In the genomic region with DNA sequence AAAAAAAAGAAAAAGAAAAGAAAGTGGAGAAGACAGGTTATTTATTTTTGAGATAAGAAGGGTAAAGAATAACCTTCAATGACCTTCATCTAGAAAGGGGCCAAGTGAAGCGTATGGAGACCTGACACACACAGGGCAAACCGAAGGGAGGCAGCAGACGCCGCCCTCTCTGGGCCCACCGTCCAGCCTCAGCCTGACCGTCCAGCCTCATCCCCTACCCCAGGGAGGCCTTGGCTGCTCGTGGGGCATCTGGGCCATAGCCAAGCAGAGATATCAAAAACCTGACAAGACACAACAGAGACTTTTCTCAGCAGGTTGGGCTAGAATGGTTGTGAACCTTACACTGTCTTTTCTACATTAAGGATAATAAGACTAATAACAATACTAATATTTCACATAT, we compare ENCODE assay signal across 29 cellular contexts.
"Had no signal": no experiment of that assay in that cellular context is flagged by ENCODE, and none has a peak within 500 bp of the region (broad histone marks: within the 10 kb centered on the region; RNA-seq: fewer than 3 reads in every experiment).

No MANE protein-coding gene starts in this region.

- H3K9me3 ChIP-seq: adrenal gland, body of pancreas, colonic mucosa, esophagus squamous epithelium, gastroesophageal sphincter had no signal

- H3K4me1 ChIP-seq: colonic mucosa had no signal

- H3K27ac Mint-ChIP-seq: activated CD4-positive, alpha-beta memory T cell treated with anti-CD3 and anti-CD28 coated beads, Interleukin-2, amount 10 ng/mL, durations not matched to agents 7 days and 5 days; activated CD4-positive, alpha-beta T cell treated with anti-CD3 and anti-CD28 coated beads, Interleukin-2, amount 10 ng/mL, durations not matched to agents 7 days and 5 days; activated naive CD4-positive, alpha-beta T cell treated with anti-CD3 and anti-CD28 coated beads for 36 hours; activated naive CD4-positive, alpha-beta T cell treated with anti-CD3 and anti-CD28 coated beads, Interleukin-2, amount 50 U/mL, for 24 hours; activated naive CD8-positive, alpha-beta T cell treated with anti-CD3 and anti-CD28 coated beads for 36 hours; activated naive CD8-positive, alpha-beta T cell treated with anti-CD3 and anti-CD28 coated beads, Interleukin-2, amount 50 U/mL, for 24 hours; activated T-cell treated with anti-CD3 and anti-CD28 coated beads, Interleukin-2, amount 50 U/mL, for 24 hours; activated T-cell treated with anti-CD3 and anti-CD28 coated beads, Interleukin-2, amount 50 U/mL, for 72 hours; WTC11 had no signal

- ATAC-seq: activated naive CD8-positive, alpha-beta T cell treated with anti-CD3 and anti-CD28 coated beads, Interleukin-2, amount 50 U/mL, for 24 hours; activated T-cell treated with anti-CD3 and anti-CD28 coated beads, Interleukin-2, amount 50 U/mL, for 72 hours; body of pancreas; gastroesophageal sphincter; WTC11 had no signal

- H3K4me1 Mint-ChIP-seq: activated CD4-positive, alpha-beta memory T cell treated with anti-CD3 and anti-CD28 coated beads, Interleukin-2, amount 10 ng/mL, durations not matched to agents 7 days and 5 days; activated CD4-positive, alpha-beta T cell treated with anti-CD3 and anti-CD28 coated beads, Interleukin-2, amount 10 ng/mL, durations not matched to agents 7 days and 5 days had no signal

- H3K27me3 Mint-ChIP-seq: activated CD4-positive, alpha-beta memory T cell treated with anti-CD3 and anti-CD28 coated beads, Interleukin-2, amount 10 ng/mL, durations not matched to agents 7 days and 5 days; activated CD4-positive, alpha-beta T cell treated with anti-CD3 and anti-CD28 coated beads, Interleukin-2, amount 10 ng/mL, durations not matched to agents 7 days and 5 days; activated naive CD4-positive, alpha-beta T cell treated with anti-CD3 and anti-CD28 coated beads, Interleukin-2, amount 50 U/mL, for 24 hours; activated naive CD8-positive, alpha-beta T cell treated with anti-CD3 and anti-CD28 coated beads for 36 hours; activated naive CD8-positive, alpha-beta T cell treated with anti-CD3 and anti-CD28 coated beads, Interleukin-2, amount 50 U/mL, for 24 hours; activated T-cell treated with anti-CD3 and anti-CD28 coated beads, Interleukin-2, amount 50 U/mL, for 24 hours had no signal

- H3K36me3 ChIP-seq: adrenal gland, colonic mucosa, esophagus squamous epithelium, gastroesophageal sphincter had no signal

- DNase-seq: activated CD4-positive, alpha-beta memory T cell treated with anti-CD3 and anti-CD28 coated beads, Interleukin-2, amount 10 ng/mL, durations not matched to agents 7 days and 5 days; activated CD4-positive, alpha-beta T cell treated with anti-CD3 and anti-CD28 coated beads for 1 hour; activated CD4-positive, alpha-beta T cell treated with anti-CD3 and anti-CD28 coated beads for 4 hours; activated CD4-positive, alpha-beta T cell treated with anti-CD3 and anti-CD28 coated beads, Interleukin-2, amount 10 ng/mL, durations not matched to agents 7 days and 5 days; activated CD4-positive, alpha-beta T cell treated with anti-CD3 and anti-CD28 coated beads, Interleukin-2, amount 50 U/mL, for 4 hours; activated CD8-positive, alpha-beta memory T cell treated with anti-CD3 and anti-CD28 coated beads, Interleukin-2, amount 50 U/mL, for 48 hours; activated naive CD4-positive, alpha-beta T cell treated with anti-CD3 and anti-CD28 coated beads for 36 hours; activated naive CD8-positive, alpha-beta T cell treated with anti-CD3 and anti-CD28 coated beads for 36 hours; activated naive CD8-positive, alpha-beta T cell treated with anti-CD3 and anti-CD28 coated beads, Interleukin-2, amount 50 U/mL, for 24 hours; activated T-cell treated with anti-CD3 and anti-CD28 coated beads for 4 hours; activated T-cell treated with anti-CD3 and anti-CD28 coated beads, Interleukin-2, amount 50 U/mL, for 24 hours; activated T-cell treated with anti-CD3 and anti-CD28 coated beads, Interleukin-2, amount 50 U/mL, for 72 hours; adrenal gland; amygdala; body of pancreas; caudate nucleus; cerebellar nuclear complex; colonic mucosa; effector CD8-positive, alpha-beta T cell; esophagus squamous epithelium; foreskin melanocyte; T-helper 2 cell had no signal

- H3K36me3 Mint-ChIP-seq: activated naive CD4-positive, alpha-beta T cell treated with anti-CD3 and anti-CD28 coated beads, Interleukin-2, amount 50 U/mL, for 24 hours; activated naive CD8-positive, alpha-beta T cell treated with anti-CD3 and anti-CD28 coated beads for 36 hours; WTC11 had no signal

- H3K27me3 ChIP-seq: adrenal gland, body of pancreas, colonic mucosa, esophagus squamous epithelium, gastroesophageal sphincter had no signal

- FAIRE-seq: endometrium, endothelial cell of umbilical vein had no signal

- H3K27ac ChIP-seq: adrenal gland, body of pancreas, colonic mucosa, epithelial cell of prostate, gastroesophageal sphincter, VCaP had no signal

- H3K4me3 Mint-ChIP-seq: activated CD4-positive, alpha-beta memory T cell treated with anti-CD3 and anti-CD28 coated beads, Interleukin-2, amount 10 ng/mL, durations not matched to agents 7 days and 5 days; activated CD4-positive, alpha-beta T cell treated with anti-CD3 and anti-CD28 coated beads, Interleukin-2, amount 10 ng/mL, durations not matched to agents 7 days and 5 days; activated naive CD4-positive, alpha-beta T cell treated with anti-CD3 and anti-CD28 coated beads for 36 hours; activated naive CD4-positive, alpha-beta T cell treated with anti-CD3 and anti-CD28 coated beads, Interleukin-2, amount 50 U/mL, for 24 hours; activated naive CD8-positive, alpha-beta T cell treated with anti-CD3 and anti-CD28 coated beads for 36 hours; activated naive CD8-positive, alpha-beta T cell treated with anti-CD3 and anti-CD28 coated beads, Interleukin-2, amount 50 U/mL, for 24 hours; activated T-cell treated with anti-CD3 and anti-CD28 coated beads, Interleukin-2, amount 50 U/mL, for 24 hours; activated T-cell treated with anti-CD3 and anti-CD28 coated beads, Interleukin-2, amount 50 U/mL, for 72 hours; WTC11 had no signal

- H3K4me3 ChIP-seq: adrenal gland, body of pancreas, colonic mucosa, esophagus squamous epithelium, gastroesophageal sphincter had no signal

- H3K9me3 Mint-ChIP-seq: activated CD4-positive, alpha-beta memory T cell treated with anti-CD3 and anti-CD28 coated beads, Interleukin-2, amount 10 ng/mL, durations not matched to agents 7 days and 5 days; activated CD4-positive, alpha-beta T cell treated with anti-CD3 and anti-CD28 coated beads, Interleukin-2, amount 10 ng/mL, durations not matched to agents 7 days and 5 days; activated naive CD4-positive, alpha-beta T cell treated with anti-CD3 and anti-CD28 coated beads for 36 hours; activated naive CD4-positive, alpha-beta T cell treated with anti-CD3 and anti-CD28 coated beads, Interleukin-2, amount 50 U/mL, for 24 hours; activated naive CD8-positive, alpha-beta T cell treated with anti-CD3 and anti-CD28 coated beads for 36 hours; activated naive CD8-positive, alpha-beta T cell treated with anti-CD3 and anti-CD28 coated beads, Interleukin-2, amount 50 U/mL, for 24 hours; activated T-cell treated with anti-CD3 and anti-CD28 coated beads, Interleukin-2, amount 50 U/mL, for 24 hours; activated T-cell treated with anti-CD3 and anti-CD28 coated beads, Interleukin-2, amount 50 U/mL, for 72 hours; WTC11 had no signal
